In the genomic region with DNA sequence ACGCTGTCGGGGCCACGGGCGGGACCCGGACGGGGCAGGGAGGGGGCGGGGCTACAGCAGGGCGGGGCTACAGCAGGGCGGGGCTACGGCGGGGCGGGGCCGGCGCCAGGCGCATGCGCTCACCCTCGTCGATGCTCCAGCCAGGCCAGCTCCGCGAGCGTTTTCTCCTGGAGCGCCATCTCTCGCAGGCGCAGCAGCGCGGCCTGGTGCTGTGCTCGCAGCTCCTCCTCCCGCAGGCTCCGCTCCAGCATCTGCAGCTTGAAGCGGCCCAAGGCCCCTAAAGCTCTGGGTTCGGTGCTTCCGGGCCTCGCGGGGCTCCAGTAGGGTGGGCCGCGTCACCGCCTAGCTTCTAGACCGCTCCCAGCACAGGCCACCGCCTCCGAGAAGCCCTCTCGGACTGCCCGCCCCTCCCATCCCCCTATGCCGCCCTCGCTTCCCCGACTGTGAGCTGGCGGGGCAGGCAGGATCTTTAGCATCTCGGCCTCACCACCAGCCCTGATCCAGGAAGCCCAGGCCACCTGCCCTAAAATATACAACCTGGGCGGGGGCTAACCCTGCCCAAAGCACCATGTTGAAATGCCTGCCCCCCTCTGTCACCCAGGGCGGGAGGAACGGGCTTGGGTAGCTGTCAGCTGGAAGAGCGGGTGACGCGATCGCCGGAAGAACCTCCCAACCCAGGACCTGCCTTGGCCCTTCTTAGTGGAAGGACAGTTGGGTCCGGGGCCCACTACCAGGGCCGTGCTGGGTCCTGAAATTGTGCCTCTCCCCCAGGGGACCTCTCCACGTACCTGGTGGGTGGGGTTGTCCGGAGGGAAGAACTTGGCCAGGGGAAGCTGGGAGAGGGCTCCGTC, we compare ENCODE assay signal across 8 cellular contexts. TPM values are rescaled to one million over a fixed set of nuclear protein-coding genes. Genes with fewer than 3 reads are reported as not detected.
DNase-seq lines count a peak whose midpoint lies in the region; ATAC-seq and TF ChIP-seq lines count a peak whose summit lies in the region.

No MANE protein-coding gene starts in this region.

- H3F3A ChIP-seq in GM23248 (ENCODE audit: insufficient read depth) (no peaks in the 10 kb centered on the region), MM.1S (ENCODE audit: insufficient read depth, low read length) (no peaks in the 10 kb centered on the region)

- in situ Hi-C loops in GM23248 (cut with MboI) = no loop called here
- in situ Hi-C loops in mammary epithelial cell (cut with MboI; ENCODE audit: low sequenced_read_pairs in 2 of 2) = loop anchor here in 1 of 2 donors (25.0 kb wide), 1 partner anchor 305 kb away; a partner anchor contains a TSS

- ATAC-seq in HG02970 (IDR thresholded peaks at IDR 0.05; ENCODE audit: low FRiP score, unreplicated experiment) = no peak

- DNase-seq in DMS53 treated with DMSO at 0.1 percent for 48 hours (lab: John Stamatoyannopoulos, UW; ENCODE audit: unreplicated experiment) (peak; percentile 9), GM23248 (peak; percentile 94), MM.1S (peak; percentile 84), mammary epithelial cell (peak; percentile 66), iris pigment epithelial cell (ENCODE audit: low read depth) (peak; percentile 79), spleen (peak; percentile 95)

- intact Hi-C loops in mammary epithelial cell (cut with micrococcal nuclease) (loop anchor here (5.0 kb wide), 1 partner anchor 95 kb away; no protein-coding TSS in a partner anchor), spleen (cut with DNase I; ENCODE audit: low total_unique reads) (no loop called here)

- peak; percentile 14; the same call in 1 of the 2 replicates for TF ChIP-seq CTCF in MM.1S (IDR thresholded peaks at IDR 0.05; ENCODE audit: low read length)
- no peak for TF ChIP-seq CTCF in WI38 (IDR thresholded peaks at IDR 0.05; ENCODE audit: low read depth, low read length)
- TF ChIP-seq CTCF in mammary epithelial cell (conservative IDR thresholded peaks at IDR 0.05 in 1 of 2, IDR thresholded peaks at IDR 0.05 in 1 of 2; ENCODE audit: extremely low read depth in 1 of 2, insufficient read depth in 1 of 2, low read depth in 1 of 2, low read length in 2 of 2) = peak in 1 of 2 donors; percentile 40
- TF ChIP-seq CTCF in spleen (IDR thresholded peaks at IDR 0.05 in 8 of 11, conservative IDR thresholded peaks at IDR 0.05 in 3 of 11) = peak in 7 of 11 experiments; percentile 16 to 53 (median 39)

- no peak overlapping the region for H3K27ac ChIP-seq in GM23248
- H3K27ac ChIP-seq in MM.1S (ENCODE audit: low read length) = no peak overlapping the region
- H3K27ac ChIP-seq in mammary epithelial cell (ENCODE audit: insufficient read depth, low read depth, low read length) = no peak overlapping the region
- peak overlapping the region in 7 of 8 donors; percentile 59 to 83 (median 75) for H3K27ac ChIP-seq in spleen

- H2AFZ ChIP-seq in GM23248 (peak overlapping the region; percentile 81), MM.1S (ENCODE audit: low read length) (peak overlapping the region; percentile 89), mammary epithelial cell (ENCODE audit: low read depth, low read length) (peak overlapping the region; percentile 94)

- 14 to 30% methylated on average over 21 to 60 of the region's 60 CpGs for WGBS in GM23248 (ENCODE audit: low coverage in 1 of 2, low lambda C conversion rate in 2 of 2, missing lambda C conversion rate in 2 of 2), 2 experiments
- WGBS in mammary epithelial cell (ENCODE audit: low coverage, missing lambda C conversion rate) = 40% methylated on average over 20 of the region's 60 CpGs
- 11 to 30% (median 13%) methylated on average over 20 to 60 of the region's 60 CpGs for WGBS in spleen, 5 donors

- no peaks in the 10 kb centered on the region for H3K79me2 ChIP-seq in GM23248 (ENCODE audit: insufficient read depth)
- H3K79me2 ChIP-seq in MM.1S (ENCODE audit: low read length) = no peaks in the 10 kb centered on the region
- no peaks in the 10 kb centered on the region for H3K79me2 ChIP-seq in mammary epithelial cell (ENCODE audit: insufficient read depth, low read length)

- no TSS peak for BruUV-seq in mammary epithelial cell (replicated peaks; lab: Mats Ljungman, UMichigan)

- H3K4me2 ChIP-seq in GM23248 (ENCODE audit: unreplicated experiment) = peak overlapping the region; percentile 80
- H3K4me2 ChIP-seq in MM.1S (ENCODE audit: low read depth, low read length) = peak overlapping the region; percentile 92; the same call in 1 of the 2 replicates
- peak overlapping the region; percentile 98 for H3K4me2 ChIP-seq in mammary epithelial cell (ENCODE audit: insufficient read depth, low read depth, low read length)

- H4K20me1 ChIP-seq in GM23248 (ENCODE audit: insufficient read depth) (no peaks in the 10 kb centered on the region), MM.1S (ENCODE audit: insufficient read depth, low read length) (no peaks in the 10 kb centered on the region), mammary epithelial cell (ENCODE audit: insufficient read depth, low read length) (no peaks in the 10 kb centered on the region)

- H3K9me3 ChIP-seq in GM23248 (ENCODE audit: low read depth) (no peaks in the 10 kb centered on the region), MM.1S (replicated peaks; ENCODE audit: insufficient read depth, low read length) (no peaks in the 10 kb centered on the region), mammary epithelial cell (replicated peaks; ENCODE audit: insufficient read depth, low read length) (no peaks in the 10 kb centered on the region), spleen (no peaks in the 10 kb centered on the region)

- dilution Hi-C loops in mammary epithelial cell (cut with HindIII; ENCODE audit: low sequenced_read_pairs) = loop anchor here (10.0 kb wide), 1 partner anchor 553 kb away; no protein-coding TSS in a partner anchor

- H3K9ac ChIP-seq in GM23248 (peak overlapping the region; percentile 73), MM.1S (ENCODE audit: low read length) (no peak overlapping the region), mammary epithelial cell (ENCODE audit: insufficient read depth, low read length) (no peak overlapping the region)

- H3K4me1 ChIP-seq in GM23248 (ENCODE audit: insufficient read depth) = no peaks in the 10 kb centered on the region
- H3K4me1 ChIP-seq in MM.1S (ENCODE audit: low read length) = no peaks in the 10 kb centered on the region
- H3K4me1 ChIP-seq in mammary epithelial cell (ENCODE audit: insufficient read depth, low read length) = peaks cover 5% of the 10 kb centered on the region
- peaks cover 0 to 20% (median 12%) of the 10 kb centered on the region in 6 donors for H3K4me1 ChIP-seq in spleen

- CTCF ChIA-PET in mammary epithelial cell (lab: Charles Lee; ENCODE audit: low non-redundant PET) = no interaction called here

- no peak for TF ChIP-seq POLR2A in spleen (IDR thresholded peaks at IDR 0.05)

- H3K27me3 ChIP-seq in GM23248 (replicated peaks; ENCODE audit: insufficient read depth) (peaks cover 4% of the 10 kb centered on the region), MM.1S (replicated peaks; ENCODE audit: insufficient read depth, low read length) (peaks cover 90% of the 10 kb centered on the region), mammary epithelial cell (ENCODE audit: insufficient read depth, low read length) (peaks cover 3% of the 10 kb centered on the region), spleen (replicated peaks in 1 of 7) (peaks cover 0 to 26% (median 0%) of the 10 kb centered on the region in 7 donors)

- H3K9me2 ChIP-seq in GM23248 (ENCODE audit: insufficient read depth) = no peaks in the 10 kb centered on the region
- no peaks in the 10 kb centered on the region for H3K9me2 ChIP-seq in MM.1S (replicated peaks; ENCODE audit: insufficient read depth, low read length)

- H3K4me3 ChIP-seq in GM23248 (peak overlapping the region; percentile 73), MM.1S (ENCODE audit: low read length) (peak overlapping the region; percentile 57), WI38 (ENCODE audit: low read depth, low read length) (peak overlapping the region; percentile 59), mammary epithelial cell (replicated peaks in 1 of 3; ENCODE audit: insufficient read depth in 1 of 3, low read depth in 2 of 3, low read length in 3 of 3) (peak overlapping the region; percentile 41 to 59 (median 55)), spleen (peak overlapping the region; percentile 30 to 74 (median 48))

- H3K36me3 ChIP-seq in GM23248 (ENCODE audit: low read depth) (no peaks in the 10 kb centered on the region), MM.1S (replicated peaks; ENCODE audit: insufficient read depth, low read length) (no peaks in the 10 kb centered on the region), mammary epithelial cell (ENCODE audit: insufficient read depth, low read length) (no peaks in the 10 kb centered on the region), spleen (no peaks in the 10 kb centered on the region)

RNA-seq across cellular contexts. Expression of a gene that starts 21.9 kb away (rescaled TPM):
- 11.7 and 16.4 TPM in 2 replicates for total RNA-seq in GM23248 (2014; rRNA removed; shearing (Covaris generic))
- polyA plus RNA-seq in GM23248 (2016; fragmentation: Nextera tagmentation; extraction: Ambion mirVana) (1.7 and 1.9 TPM in 2 replicates), mammary epithelial cell (12.3 TPM), spleen (10 to 100 TPM; 12.3 to 15.3 (median 14.2) TPM)
- total RNA-seq in mammary epithelial cell (10 to 100 TPM; 14.8 to 21.3 TPM), spleen (10 to 100 TPM; 13.2 to 20.3 (median 19.2) TPM)
- polyA minus RNA-seq in mammary epithelial cell = 22.2 TPM

RNA-seq across cellular contexts. Expression of a gene that starts 36.4 kb away (rescaled TPM):
- total RNA-seq in GM23248 (2014; rRNA removed; shearing (Covaris generic)) = not detected in 2 replicates
- polyA plus RNA-seq in GM23248 (2016; fragmentation: Nextera tagmentation; extraction: Ambion mirVana) (not detected in 2 replicates), mammary epithelial cell (not detected), spleen (under 1 TPM; 0.10 to 0.20 (median 0.13) TPM)
- total RNA-seq in mammary epithelial cell (under 1 TPM in 1 of 2 donors, not detected in 1; 0.05 TPM), spleen (under 1 TPM in 5 of 7 donors, not detected in 2; 0.03 to 0.15 (median 0.10) TPM)
- not detected for polyA minus RNA-seq in mammary epithelial cell

RNA-seq across cellular contexts. Expression of a gene that starts 59.9 kb away (rescaled TPM):
- 51.6 and 57.1 TPM in 2 replicates for total RNA-seq in GM23248 (2014; rRNA removed; shearing (Covaris generic))
- 12.4 and 13.7 TPM in 2 replicates for polyA plus RNA-seq in GM23248 (2016; fragmentation: Nextera tagmentation; extraction: Ambion mirVana)
- total RNA-seq in mammary epithelial cell = 10 to 100 TPM; 34.3 to 34.4 TPM
- polyA plus RNA-seq in mammary epithelial cell = 9.1 TPM
- 2.2 TPM for polyA minus RNA-seq in mammary epithelial cell
- total RNA-seq in spleen = 10 to 100 TPM in 5 of 7 donors, 1 to 10 TPM in 2; 9.5 to 27.9 (median 14.3) TPM
- 10 to 100 TPM in 1 of 3 donors, 1 to 10 TPM in 2; 4.5 to 20.5 (median 9.3) TPM for polyA plus RNA-seq in spleen

Comparison
In these comparisons a context has a peak if more than half of its experiments do, and no peak if none do; other contexts are left out.
1. DNase-seq: peak in every context shown above with its lines; median percentile 95 in spleen; 94 in GM23248; 84 in MM.1S; 79 in iris pigment epithelial cell; 66 in mammary epithelial cell; 9 in DMS53 treated with DMSO at 0.1 percent for 48 hours.
2. H3K27ac ChIP-seq: peak in spleen (7 of 8); none in GM23248 (single experiment), MM.1S (single experiment) and mammary epithelial cell (single experiment).
3. Peak in every context shown above with its lines, with median percentiles within 50 percentile points of each other: H2AFZ ChIP-seq, H3K4me2 ChIP-seq and H3K4me3 ChIP-seq.